In genomic region chr11:95089620-95090542, GRCh38 we compare ENCODE assay signal across 1 cellular context.
A peak's percentile ranks its signal among the peaks of the same experiment; 100 is the strongest.
TF ChIP-seq lines count a peak whose summit lies in the region.

Gene ENDOD1, plus strand, starts transcription at chr11:95089846. Its CDS starts 82 bp downstream, at chr11:95089928.

TF ChIP-seq in HepG2, 621 proteins besides CTCF, POLR2A, EP300 and RAD21 (continued from another document and continues in another):
- TF ChIP-seq ZUFSP (CRISPR knock-in tag; IDR thresholded peaks at IDR 0.05; ENCODE audit: borderline replicate concordance) (no peak), SRSF9 (IDR thresholded peaks at IDR 0.05; ENCODE audit: borderline replicate concordance, insufficient read depth, low read depth, low read length, poor library complexity, severe bottlenecking) (no peak), ZNF891 (CRISPR knock-in tag; IDR thresholded peaks at IDR 0.05) (peak; percentile 31; the same call in 1 of the 2 replicates), GTF3A (CRISPR knock-in tag; conservative IDR thresholded peaks at IDR 0.05) (no peak), ZNF180 (CRISPR knock-in tag; IDR thresholded peaks at IDR 0.05; ENCODE audit: borderline replicate concordance, low read depth) (no peak), ZXDC (CRISPR knock-in tag; IDR thresholded peaks at IDR 0.05) (no peak), ZMYM3 (CRISPR knock-in tag; IDR thresholded peaks at IDR 0.05) (no peak), SKIL (CRISPR knock-in tag; IDR thresholded peaks at IDR 0.05; ENCODE audit: borderline replicate concordance) (no peak), ZNF570 (CRISPR knock-in tag; IDR thresholded peaks at IDR 0.05; ENCODE audit: borderline replicate concordance) (no peak), ZNF784 (CRISPR knock-in tag; IDR thresholded peaks at IDR 0.05; ENCODE audit: borderline replicate concordance) (no peak), ZNF282 (IDR thresholded peaks at IDR 0.05; ENCODE audit: partially characterized antibody) (no peak), ZNF713 (CRISPR knock-in tag; IDR thresholded peaks at IDR 0.05) (no peak), PITX1 (CRISPR knock-in tag; IDR thresholded peaks at IDR 0.05) (no peak), ZNF576 (CRISPR knock-in tag; IDR thresholded peaks at IDR 0.05) (no peak), ZNF816 (CRISPR knock-in tag; IDR thresholded peaks at IDR 0.05; ENCODE audit: borderline replicate concordance) (no peak), ZNF101 (CRISPR knock-in tag; IDR thresholded peaks at IDR 0.05; ENCODE audit: borderline replicate concordance, low read depth) (no peak), TEAD3 (CRISPR knock-in tag; optimal IDR thresholded peaks at IDR 0.05; ENCODE audit: borderline replicate concordance) (no peak), RFX3 (CRISPR knock-in tag; IDR thresholded peaks at IDR 0.05) (no peak), ZFX (CRISPR knock-in tag; IDR thresholded peaks at IDR 0.05; ENCODE audit: low read depth) (peak; percentile 65), REXO4 (CRISPR knock-in tag; IDR thresholded peaks at IDR 0.05; ENCODE audit: borderline replicate concordance) (no peak), ZSCAN20 (CRISPR knock-in tag; IDR thresholded peaks at IDR 0.05; ENCODE audit: borderline replicate concordance) (no peak; the same call in 1 of the 2 replicates), ZNF75D (CRISPR knock-in tag; IDR thresholded peaks at IDR 0.05; ENCODE audit: borderline replicate concordance) (no peak), KLF13 (CRISPR knock-in tag; IDR thresholded peaks at IDR 0.05) (no peak), ZNF749 (CRISPR knock-in tag; IDR thresholded peaks at IDR 0.05; ENCODE audit: borderline replicate concordance) (no peak), BCL3 (CRISPR knock-in tag; IDR thresholded peaks at IDR 0.05) (0 out of 2 replicates have a peak, but pooled peaks have one; percentile 58), KLF12 (CRISPR knock-in tag; IDR thresholded peaks at IDR 0.05; ENCODE audit: borderline replicate concordance) (no peak), MAZ (IDR thresholded peaks at IDR 0.05; ENCODE audit: borderline replicate concordance, low read depth, low read length) (no peak), MAZ (CRISPR knock-in tag; IDR thresholded peaks at IDR 0.05; ENCODE audit: low read depth) (peak; percentile 73), ZNF451 (CRISPR knock-in tag; IDR thresholded peaks at IDR 0.05) (0 out of 2 replicates have a peak, but pooled peaks have one; percentile 26), MIER2 (CRISPR knock-in tag; IDR thresholded peaks at IDR 0.05) (no peak), ATF3 (CRISPR knock-in tag; IDR thresholded peaks at IDR 0.05) (no peak), DPF2 (CRISPR knock-in tag; IDR thresholded peaks at IDR 0.05; ENCODE audit: borderline replicate concordance, low read depth) (no peak), ZNF34 (CRISPR knock-in tag; IDR thresholded peaks at IDR 0.05; ENCODE audit: borderline replicate concordance) (no peak; the same call in 1 of the 2 replicates), MXD1 (CRISPR knock-in tag; IDR thresholded peaks at IDR 0.05) (peak; percentile 54; the same call in 1 of the 2 replicates), ZNF432 (CRISPR knock-in tag; IDR thresholded peaks at IDR 0.05; ENCODE audit: borderline replicate concordance) (no peak), THAP9 (CRISPR knock-in tag; IDR thresholded peaks at IDR 0.05; ENCODE audit: borderline replicate concordance) (no peak), ZNF253 (CRISPR knock-in tag; IDR thresholded peaks at IDR 0.05; ENCODE audit: borderline replicate concordance) (peak; percentile 27; the same call in 1 of the 2 replicates), ZNF800 (CRISPR knock-in tag; IDR thresholded peaks at IDR 0.05) (peak; percentile 98), MYPOP (CRISPR knock-in tag; IDR thresholded peaks at IDR 0.05) (peak; percentile 82), ZNF687 (CRISPR knock-in tag; IDR thresholded peaks at IDR 0.05) (peak; percentile 74)
